ENCODE assay signal across 30 cellular contexts in genomic region chr9:115353681-115354080, GRCh38.
A peak's percentile ranks its signal among the peaks of the same experiment; 100 is the strongest.
DNase-seq lines count a peak whose midpoint lies in the region; ATAC-seq and TF ChIP-seq lines count a peak whose summit lies in the region.
"Had no signal": no experiment of that assay in that cellular context is flagged by ENCODE, and none has a peak within 500 bp of the region (broad histone marks: within the 10 kb centered on the region; RNA-seq: fewer than 3 reads in every experiment).

No MANE protein-coding gene starts in this region.

- H3K27me3 ChIP-seq in H7 (ENCODE audit: control insufficient read depth, insufficient read depth, low read length) = no peaks in the 10 kb centered on the region
- H3K27me3 ChIP-seq: esophagus muscularis mucosa, neural progenitor cell, vagina had no signal

- peak overlapping the region; percentile 7 for H3K27ac ChIP-seq in epithelial cell of prostate
- H3K27ac ChIP-seq: C4-2B, coronary artery, esophagus muscularis mucosa, HL-60, neural progenitor cell, vagina had no signal

- no peaks in the 10 kb centered on the region for H3K36me3 Mint-ChIP-seq in natural killer cell
- H3K36me3 Mint-ChIP-seq: neural progenitor cell had no signal

- DNase-seq in COLO668 (lab: John Stamatoyannopoulos, UW; ENCODE audit: unreplicated experiment) = peak; percentile 8
- peak; percentile 16 for DNase-seq in EL
- DNase-seq in NCI-H2196 (lab: John Stamatoyannopoulos, UW; ENCODE audit: unreplicated experiment) = peak; percentile 22
- DNase-seq in epithelial cell of prostate (ENCODE audit: low read depth, low spot score) = no peak
- no peak for DNase-seq in H7
- DNase-seq in NCI-H1436 treated with DMSO at 0.1 percent for 48 hours (lab: John Stamatoyannopoulos, UW) = no peak
- no peak for DNase-seq in natural killer cell
- DNase-seq: activated CD4-positive, alpha-beta T cell treated with anti-CD3 and anti-CD28 coated beads, Interleukin-2, amount 10 ng/mL, durations not matched to agents 7 days and 5 days; activated naive CD4-positive, alpha-beta T cell treated with Interleukin-2 at 50 U/mL for 16 hours; activated T-cell treated with anti-CD3 and anti-CD28 coated beads, Interleukin-2, amount 50 U/mL, for 48 hours; Calu3; effector memory CD8-positive, alpha-beta T cell; H9; kidney; NCI-H1436; NCI-H2227 treated with DMSO at 0.1 percent for 48 hours; NCI-H82; OCI-M1; stimulated activated naive CD8-positive, alpha-beta T cell treated with anti-CD3 and anti-CD28 coated beads, Interleukin-15, Interleukin-2, amounts not matched to agents 100 U/mL and 50 U/mL, for 24 hours; T-helper 9 cell had no signal

- intact Hi-C loops in natural killer cell (cut with micrococcal nuclease) = no loop called here

- H3K27me3 Mint-ChIP-seq in natural killer cell (ENCODE audit: low read depth in 2 of 2) = no peaks in the 10 kb centered on the region

- H3K27ac Mint-ChIP-seq in natural killer cell = no peak overlapping the region
- H3K27ac Mint-ChIP-seq: activated CD4-positive, alpha-beta T cell treated with anti-CD3 and anti-CD28 coated beads, Interleukin-2, amount 10 ng/mL, durations not matched to agents 7 days and 5 days; effector memory CD8-positive, alpha-beta T cell; H9; neural progenitor cell had no signal

- TF ChIP-seq CTCF in natural killer cell (IDR thresholded peaks at IDR 0.05) = no peak

- H3K36me3 ChIP-seq in H7 (replicated peaks; ENCODE audit: control insufficient read depth, insufficient read depth, low read length) = no peaks in the 10 kb centered on the region
- H3K36me3 ChIP-seq: esophagus muscularis mucosa, neural progenitor cell, vagina had no signal

- peaks cover 2 to 11% of the 10 kb centered on the region in 2 donors for H3K9me3 Mint-ChIP-seq in natural killer cell
- H3K9me3 Mint-ChIP-seq: activated CD4-positive, alpha-beta T cell treated with anti-CD3 and anti-CD28 coated beads, Interleukin-2, amount 10 ng/mL, durations not matched to agents 7 days and 5 days; effector memory CD8-positive, alpha-beta T cell; H9 had no signal

- H3K4me3 ChIP-seq in H7 (ENCODE audit: insufficient read depth, low read depth, low read length) = no peak overlapping the region
- H3K4me3 ChIP-seq: coronary artery, esophagus muscularis mucosa, neural progenitor cell, vagina had no signal

- no peak overlapping the region for H3K4me3 Mint-ChIP-seq in natural killer cell
- H3K4me3 Mint-ChIP-seq: activated CD4-positive, alpha-beta T cell treated with anti-CD3 and anti-CD28 coated beads, Interleukin-2, amount 10 ng/mL, durations not matched to agents 7 days and 5 days; effector memory CD8-positive, alpha-beta T cell; H9; neural progenitor cell had no signal

- H3K4me1 Mint-ChIP-seq in natural killer cell = peaks cover 0 to 5% of the 10 kb centered on the region in 2 donors

- ATAC-seq in HG03460 (IDR thresholded peaks at IDR 0.05; ENCODE audit: unreplicated experiment) = no peak
- no peak for ATAC-seq in natural killer cell
- ATAC-seq: effector memory CD8-positive, alpha-beta T cell; HepG2; Right ventricle myocardium inferior; sciatic nerve; stimulated activated naive CD8-positive, alpha-beta T cell treated with anti-CD3 and anti-CD28 coated beads, Interleukin-15, Interleukin-2, amounts not matched to agents 100 U/mL and 50 U/mL, for 24 hours had no signal

Comparison
In these comparisons a context has a peak if more than half of its experiments do, and no peak if none do; other contexts are left out.
1. DNase-seq: peak in COLO668 (single experiment), EL (single experiment) and NCI-H2196 (single experiment); none in epithelial cell of prostate (single experiment), H7 (single experiment), NCI-H1436 treated with DMSO at 0.1 percent for 48 hours (single experiment) and natural killer cell (single experiment).